In genomic region chr5:172664018-172664417, GRCh38 we compare ENCODE assay signal across 1 cellular context.
TF ChIP-seq lines count a peak whose summit lies in the region.

No MANE protein-coding gene starts in this region.

TF ChIP-seq in HepG2, 621 proteins besides CTCF, POLR2A, EP300 and RAD21:
- TF ChIP-seq ELF4 (CRISPR knock-in tag; IDR thresholded peaks at IDR 0.05; ENCODE audit: borderline replicate concordance) (no peak), SRSF1 (optimal IDR thresholded peaks at IDR 0.05; ENCODE audit: low read depth, low read length) (no peak), ZNF619 (CRISPR knock-in tag; IDR thresholded peaks at IDR 0.05) (no peak), ZBTB33 (CRISPR knock-in tag; IDR thresholded peaks at IDR 0.05) (no peak), ZNF879 (CRISPR knock-in tag; IDR thresholded peaks at IDR 0.05) (no peak), ZNF790 (CRISPR knock-in tag; IDR thresholded peaks at IDR 0.05; ENCODE audit: borderline replicate concordance) (no peak)
